In the genomic region with DNA sequence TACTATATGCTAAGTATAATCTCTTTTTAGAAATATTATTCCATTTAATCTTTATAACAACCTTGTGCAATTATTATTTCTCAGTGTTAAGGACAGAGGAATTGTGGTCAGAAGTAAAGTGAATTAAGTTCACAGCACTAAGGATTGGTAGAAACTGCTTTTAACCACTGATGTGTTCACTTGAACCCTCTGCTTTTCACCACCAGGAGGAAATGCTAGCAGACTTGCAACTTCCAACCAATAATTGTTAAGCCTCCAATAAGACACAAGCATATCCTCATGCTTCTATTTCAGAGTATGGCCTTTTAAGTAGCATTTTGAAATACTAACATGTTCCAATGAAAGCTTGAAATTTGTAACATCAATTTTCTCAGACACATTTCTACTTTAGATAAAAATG, we compare ENCODE assay signal across 16 cellular contexts.
"Had no signal": no experiment of that assay in that cellular context is flagged by ENCODE, and none has a peak within 500 bp of the region (broad histone marks: within the 10 kb centered on the region; RNA-seq: fewer than 3 reads in every experiment).

No MANE protein-coding gene starts in this region.

- H3K4me3 Mint-ChIP-seq: activated CD8-positive, alpha-beta T cell treated with anti-CD3 and anti-CD28 coated beads for 36 hours; mesothelial cell of epicardium had no signal

- H3K36me3 ChIP-seq: colonic mucosa, gastroesophageal sphincter, neutrophil, right atrium auricular region had no signal

- H3K27me3 Mint-ChIP-seq: activated CD8-positive, alpha-beta T cell treated with anti-CD3 and anti-CD28 coated beads for 36 hours had no signal

- H3K27ac Mint-ChIP-seq: activated CD8-positive, alpha-beta T cell treated with anti-CD3 and anti-CD28 coated beads for 36 hours; mesothelial cell of epicardium had no signal

- H3K4me1 Mint-ChIP-seq: mesothelial cell of epicardium had no signal

- DNase-seq: activated CD4-positive, alpha-beta T cell treated with anti-CD3 and anti-CD28 coated beads for 4 hours; activated CD8-positive, alpha-beta memory T cell treated with anti-CD3 and anti-CD28 coated beads, Interleukin-2, amount 50 U/mL, for 4 hours; activated CD8-positive, alpha-beta T cell treated with anti-CD3 and anti-CD28 coated beads for 36 hours; activated naive CD4-positive, alpha-beta T cell; caudate nucleus; colonic mucosa; effector CD4-positive, alpha-beta T cell; kidney glomerular epithelial cell; posterior cingulate gyrus; T1000 had no signal

- H3K4me3 ChIP-seq: colonic mucosa, gastroesophageal sphincter, right atrium auricular region, skin epidermis had no signal

- ATAC-seq: activated CD8-positive, alpha-beta T cell treated with anti-CD3 and anti-CD28 coated beads for 36 hours; gastroesophageal sphincter had no signal

- H3K27ac ChIP-seq: colonic mucosa, gastroesophageal sphincter, neutrophil, right atrium auricular region, skin epidermis, VCaP had no signal

- H3K4me1 ChIP-seq: colonic mucosa, gastroesophageal sphincter, right atrium auricular region had no signal

- H3K27me3 ChIP-seq: colonic mucosa, gastroesophageal sphincter, neutrophil, right atrium auricular region had no signal

- H3K36me3 Mint-ChIP-seq: mesothelial cell of epicardium had no signal

- H3K9me3 ChIP-seq: colonic mucosa, gastroesophageal sphincter, neutrophil, right atrium auricular region had no signal
